Comparison of ENCODE assay signal across 7 cellular contexts in genomic region chr16:29164442-29165089, GRCh38.
DNase-seq lines count a peak whose midpoint lies in the region; ATAC-seq, FAIRE-seq and TF ChIP-seq lines count a peak whose summit lies in the region.
"Not testable (repeated sequence)": the region's sequence is repeated elsewhere in the genome, so short reads cannot be mapped to it uniquely, and the experiment has no call there.

No MANE protein-coding gene starts in this region.

- H3K9ac ChIP-seq in PC-3 (ENCODE audit: low read length); HepG2 (ENCODE audit: insufficient read depth, low read depth, low read length): not testable (repeated sequence)

- not testable (repeated sequence) for H3K9me3 ChIP-seq in PC-3 (ENCODE audit: low read length); HepG2 (ENCODE audit: low read length)

- not testable (repeated sequence) for H3K27me3 ChIP-seq in PC-3 (ENCODE audit: low read length); HepG2 (ENCODE audit: control insufficient read depth in 1 of 2, insufficient read depth in 2 of 2, low read length in 2 of 2)

- not testable (repeated sequence) for H3K4me1 ChIP-seq in PC-3 (ENCODE audit: insufficient read depth, low read length); urinary bladder (ENCODE audit: insufficient read depth)
- H3K4me1 ChIP-seq in HepG2 (ENCODE audit: insufficient read depth, low read length) = peaks cover 17% of the 10 kb centered on the region; the same call in 1 of the 2 replicates

- H3K4me1 Mint-ChIP-seq in CD14-positive monocyte = not testable (repeated sequence)

- not testable (repeated sequence) for DNase-seq in CD14-positive monocyte (ENCODE audit: low spot score); PC-3; HepG2 (ENCODE audit: low spot score); sciatic nerve (ENCODE audit: low spot score)
- peak; percentile 82 for DNase-seq in SK-MEL-5 (ENCODE audit: low read depth, low spot score)
- DNase-seq in left ventricle myocardium superior = peak; percentile 3

- H2AFZ ChIP-seq in PC-3 (ENCODE audit: low read length); HepG2 (ENCODE audit: low read length): not testable (repeated sequence)

- BruUV-seq in PC-3 (replicated peaks; lab: Mats Ljungman, UMichigan); HepG2 (replicated peaks; lab: Mats Ljungman, UMichigan): not testable (repeated sequence)

- CTCF ChIA-PET in PC-3 (lab: Charles Lee); HepG2 (lab: Yijun Ruan, JAX; ENCODE audit: low intra/inter-chr PET ratio, low total read pairs): not testable (repeated sequence)

- not testable (repeated sequence) for H3K36me3 ChIP-seq in PC-3 (ENCODE audit: low read depth, low read length); HepG2 (replicated peaks in 1 of 2; ENCODE audit: control insufficient read depth in 1 of 2, insufficient read depth in 2 of 2, low read length in 2 of 2); urinary bladder (ENCODE audit: insufficient read depth)

- TF ChIP-seq CTCF in CD14-positive monocyte (IDR thresholded peaks at IDR 0.05); PC-3 (conservative IDR thresholded peaks at IDR 0.05; ENCODE audit: low read depth, low read length); HepG2 (CRISPR knock-in tag; IDR thresholded peaks at IDR 0.05): not testable (repeated sequence)

- H3K27ac ChIP-seq in PC-3 (ENCODE audit: low read length); HepG2 (ENCODE audit: extremely low read length, insufficient read depth, low read length): not testable (repeated sequence)
- peak overlapping the region; percentile 59 for H3K27ac ChIP-seq in urinary bladder (ENCODE audit: low read depth)

- not testable (repeated sequence) for H4K20me1 ChIP-seq in PC-3 (ENCODE audit: low read length); HepG2 (ENCODE audit: insufficient read depth, low read length)

- H3K27ac Mint-ChIP-seq in CD14-positive monocyte = peak overlapping the region in 4 of 7 donors; percentile 21 to 80 (median 63)

- not testable (repeated sequence) for TF ChIP-seq EP300 in HepG2 (IDR thresholded peaks at IDR 0.05; ENCODE audit: low read depth in 2 of 2, low read length in 2 of 2); HepG2 (CRISPR knock-in tag; IDR thresholded peaks at IDR 0.05; ENCODE audit: borderline replicate concordance)

- FAIRE-seq in HepG2 (lab: Jason Lieb, UNC) = peak; percentile 34

- TF ChIP-seq POLR2A in HepG2 (IDR thresholded peaks at IDR 0.05; ENCODE audit: insufficient read depth in 1 of 2, low read depth in 2 of 2, low read length in 2 of 2) = not testable (repeated sequence)

- not testable (repeated sequence) for H3K9me3 Mint-ChIP-seq in CD14-positive monocyte

- H3F3A ChIP-seq in PC-3 (ENCODE audit: low read length, unreplicated experiment) = not testable (repeated sequence)

- intact Hi-C loops in CD14-positive monocyte (cut with micrococcal nuclease); PC-3 (cut with micrococcal nuclease); left ventricle myocardium superior (cut with micrococcal nuclease); HepG2 (cut with micrococcal nuclease; ENCODE audit: unreplicated experiment); sciatic nerve (cut with DNase I): not testable (repeated sequence)

- TF ChIP-seq RAD21 in HepG2 (CRISPR knock-in tag; IDR thresholded peaks at IDR 0.05) = not testable (repeated sequence)

- H3K9me2 ChIP-seq in PC-3 (replicated peaks; ENCODE audit: low read length) = not testable (repeated sequence)

- ATAC-seq in PC-3 (peak; percentile 74), sciatic nerve (peak; percentile 65)
- not testable (repeated sequence) for ATAC-seq in left ventricle myocardium superior, HepG2

- peaks cover 38 to 58% of the 10 kb centered on the region in 2 donors for H3K36me3 Mint-ChIP-seq in CD14-positive monocyte

- H3K79me2 ChIP-seq in PC-3 (ENCODE audit: low read length); HepG2 (ENCODE audit: insufficient read depth, low read length): not testable (repeated sequence)

- H3K4me3 ChIP-seq in PC-3 (ENCODE audit: low read length); HepG2 (replicated peaks in 1 of 3; ENCODE audit: insufficient read depth in 1 of 3, low read depth in 2 of 3, low read length in 3 of 3); urinary bladder (ENCODE audit: low read depth, low read length): not testable (repeated sequence)

- POLR2A ChIA-PET in PC-3 (lab: Charles Lee; ENCODE audit: unreplicated experiment); HepG2 (lab: Yijun Ruan, JAX): not testable (repeated sequence)

- not testable (repeated sequence) for H3K4me2 ChIP-seq in PC-3 (ENCODE audit: low read length); HepG2 (ENCODE audit: low read depth, low read length)

- in situ Hi-C loops in SK-MEL-5 (cut with HindIII; ENCODE audit: low pct_unique_long_range_greater_than_20kb, low sequenced_read_pairs); HepG2 (cut with HindIII; ENCODE audit: extremely low pct_ligation_motif_present, low pct_unique_long_range_greater_than_20kb): not testable (repeated sequence)

- H3K27me3 Mint-ChIP-seq in CD14-positive monocyte (ENCODE audit: low read depth in 3 of 3) = not testable (repeated sequence)

- WGBS in HepG2 (ENCODE audit: low lambda C conversion rate) = 37% methylated on average over 8 of the region's 8 CpGs
- WGBS in urinary bladder = 71% methylated on average over 7 of the region's 8 CpGs

- not testable (repeated sequence) for H3K4me3 Mint-ChIP-seq in CD14-positive monocyte

TF ChIP-seq in HepG2, 621 proteins besides CTCF, POLR2A, EP300 and RAD21:
- TF ChIP-seq MAFK (conservative IDR thresholded peaks at IDR 0.05 in 1 of 2, IDR thresholded peaks at IDR 0.05 in 1 of 2; ENCODE audit: low read length in 2 of 2) = 0 out of 4 replicates have a peak, but pooled peaks of 1 of the 2 experiments have one; percentile 4
